12 cellular contexts compared by ENCODE assay signal in the genomic region with DNA sequence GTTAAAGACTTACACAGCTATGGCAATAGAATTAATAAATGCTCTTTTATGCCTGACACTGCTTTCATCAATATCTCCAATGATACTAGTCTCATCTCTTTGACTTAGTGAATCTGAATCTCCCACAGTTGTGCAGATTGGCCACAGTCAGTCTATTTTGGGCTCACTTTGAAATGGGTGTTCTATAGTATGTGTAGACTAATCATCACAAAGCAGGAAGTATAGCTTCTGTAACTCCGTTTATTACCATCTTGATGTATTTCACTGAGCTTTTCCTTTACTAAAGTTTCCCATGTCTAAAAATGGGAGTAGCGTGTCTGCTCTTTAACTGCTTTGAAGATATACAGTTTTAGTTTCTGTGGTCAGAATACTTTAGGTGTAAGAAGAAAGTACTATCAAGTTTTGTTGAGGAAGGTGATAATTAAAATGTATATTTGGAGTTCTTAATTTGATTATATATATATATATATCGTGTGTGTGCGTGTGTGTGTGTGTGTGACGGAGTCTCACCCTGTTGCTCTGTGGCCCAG.
DNase-seq lines count a peak whose midpoint lies in the region; ATAC-seq and TF ChIP-seq lines count a peak whose summit lies in the region.
"Had no signal": no experiment of that assay in that cellular context is flagged by ENCODE, and none has a peak within 500 bp of the region (broad histone marks: within the 10 kb centered on the region; RNA-seq: fewer than 3 reads in every experiment).

No MANE protein-coding gene starts in this region.

- H3K36me3 ChIP-seq in neural progenitor cell, result no peaks in the 10 kb centered on the region
- H3K36me3 ChIP-seq in testis (ENCODE audit: low read depth, missing control alignments), result no peaks in the 10 kb centered on the region
- H3K36me3 ChIP-seq: esophagus squamous epithelium had no signal

- H3K4me1 Mint-ChIP-seq in neural progenitor cell, result peaks cover 18% of the 10 kb centered on the region

- peaks cover 6% of the 10 kb centered on the region for H3K36me3 Mint-ChIP-seq in neural progenitor cell

- peak; percentile 85 for ATAC-seq in GM18868 (IDR thresholded peaks at IDR 0.05; ENCODE audit: unreplicated experiment)
- peak; percentile 66 for ATAC-seq in GM21529 (IDR thresholded peaks at IDR 0.05; ENCODE audit: unreplicated experiment)
- peak; percentile 65 for ATAC-seq in HG03520 (IDR thresholded peaks at IDR 0.05; ENCODE audit: unreplicated experiment)
- ATAC-seq: right cardiac atrium had no signal

- H3F3A ChIP-seq in neural progenitor cell (ENCODE audit: low read depth), result peaks cover 21% of the 10 kb centered on the region

- H3K4me3 Mint-ChIP-seq in neural progenitor cell, result peak overlapping the region; percentile 2
- H3K4me3 Mint-ChIP-seq: CD4-positive, alpha-beta T cell had no signal

- WGBS in testis, 2 donors, result 92 to 99% methylated on average over 5 of the region's 5 CpGs

- H3K4me3 ChIP-seq in neural progenitor cell (no peak overlapping the region), testis (no peak overlapping the region)
- H3K4me3 ChIP-seq: esophagus squamous epithelium had no signal

- intact Hi-C loops in testis (cut with DNase I; ENCODE audit: low total_unique reads), result no loop called here

- no peaks in the 10 kb centered on the region for H3K9me3 Mint-ChIP-seq in neural progenitor cell
- H3K9me3 Mint-ChIP-seq: CD4-positive, alpha-beta T cell had no signal

- H3K9ac ChIP-seq in neural progenitor cell, result no peak overlapping the region

- H3K4me1 ChIP-seq in neural progenitor cell (peaks cover 23% of the 10 kb centered on the region), testis (peaks cover 11% of the 10 kb centered on the region)

- no peaks in the 10 kb centered on the region for H3K79me2 ChIP-seq in neural progenitor cell (ENCODE audit: low read depth)

- TF ChIP-seq CTCF in neural progenitor cell (IDR thresholded peaks at IDR 0.05), result no peak
- no peak for TF ChIP-seq CTCF in testis (IDR thresholded peaks at IDR 0.05)

- TF ChIP-seq POLR2A in erythroblast (IDR thresholded peaks at IDR 0.05; ENCODE audit: low read length), result no peak
- no peak for TF ChIP-seq POLR2A in testis (IDR thresholded peaks at IDR 0.05)

- DNase-seq in neural progenitor cell (ENCODE audit: low spot score) (no peak), erythroblast (lab: John Stamatoyannopoulos, UW) (no peak), SK-N-DZ (ENCODE audit: low spot score) (no peak), testis (no peak)
- DNase-seq: CD4-positive, alpha-beta T cell; esophagus squamous epithelium; KBM-7; NCI-H2081; right cardiac atrium had no signal

- no peak overlapping the region for H3K4me2 ChIP-seq in neural progenitor cell

- H4K20me1 ChIP-seq in neural progenitor cell (ENCODE audit: low read depth), result no peaks in the 10 kb centered on the region

- peaks cover 2% of the 10 kb centered on the region for H3K27me3 Mint-ChIP-seq in neural progenitor cell (ENCODE audit: insufficient read depth, low read depth)
- H3K27me3 Mint-ChIP-seq: CD4-positive, alpha-beta T cell had no signal

- H3K27me3 ChIP-seq in neural progenitor cell, result no peaks in the 10 kb centered on the region
- no peaks in the 10 kb centered on the region for H3K27me3 ChIP-seq in testis
- H3K27me3 ChIP-seq: esophagus squamous epithelium had no signal

- H2AFZ ChIP-seq in neural progenitor cell (replicated peaks), result no peak overlapping the region

- H3K9me3 ChIP-seq in neural progenitor cell (ENCODE audit: low read depth) (no peaks in the 10 kb centered on the region), testis (no peaks in the 10 kb centered on the region)
- H3K9me3 ChIP-seq: esophagus squamous epithelium had no signal

- no peak overlapping the region for H3K27ac ChIP-seq in neural progenitor cell
- no peak overlapping the region for H3K27ac ChIP-seq in testis
- H3K27ac ChIP-seq: esophagus squamous epithelium had no signal

- H3K27ac Mint-ChIP-seq in neural progenitor cell, result no peak overlapping the region
- H3K27ac Mint-ChIP-seq: CD4-positive, alpha-beta T cell had no signal
